1 cellular context compared by ENCODE assay signal in genomic region chr5:80134879-80135278, GRCh38.
TF ChIP-seq lines count a peak whose summit lies in the region.

No MANE protein-coding gene starts in this region.

TF ChIP-seq in H1, 55 proteins besides CTCF, POLR2A, EP300 and RAD21 (continued from another document):
- no peak for TF ChIP-seq CTBP2 (IDR thresholded peaks at IDR 0.05; ENCODE audit: borderline replicate concordance, insufficient read depth, insufficient read length, low read length)
- TF ChIP-seq TBP (IDR thresholded peaks at IDR 0.05; ENCODE audit: low read depth, low read length) = no peak
- TF ChIP-seq KDM4A (IDR thresholded peaks at IDR 0.05; ENCODE audit: low read depth, low read length, severe bottlenecking) = no peak
